ENCODE assay signal across 13 cellular contexts in genomic region chr16:48511071-48511540, GRCh38.
DNase-seq lines count a peak whose midpoint lies in the region; FAIRE-seq and TF ChIP-seq lines count a peak whose summit lies in the region.
"Had no signal": no experiment of that assay in that cellular context is flagged by ENCODE, and none has a peak within 500 bp of the region (broad histone marks: within the 10 kb centered on the region; RNA-seq: fewer than 3 reads in every experiment).

No MANE protein-coding gene starts in this region.

- no peak overlapping the region for H3K4me2 ChIP-seq in mesendoderm (ENCODE audit: low read length)
- H3K4me2 ChIP-seq: KMS-11 had no signal

- H3K27ac ChIP-seq in mesendoderm (ENCODE audit: low read depth, low read length) (no peak overlapping the region), suprapubic skin (peak overlapping the region; percentile 50)
- H3K27ac ChIP-seq: KMS-11, neutrophil had no signal

- no peaks in the 10 kb centered on the region for H3K36me3 Mint-ChIP-seq in activated naive CD4-positive, alpha-beta T cell treated with anti-CD3 and anti-CD28 coated beads, Interleukin-2, amount 10 ng/mL, durations not matched to agents 7 days and 5 days
- H3K36me3 Mint-ChIP-seq in type B pancreatic cell, result peaks cover 3% of the 10 kb centered on the region

- no peaks in the 10 kb centered on the region for H3K9me3 ChIP-seq in suprapubic skin
- H3K9me3 ChIP-seq: neutrophil had no signal

- H3K79me1 ChIP-seq in mesendoderm (ENCODE audit: low read length), result no peaks in the 10 kb centered on the region

- no peak overlapping the region for H3K9ac ChIP-seq in mesendoderm (ENCODE audit: low read length)
- H3K9ac ChIP-seq: KMS-11 had no signal

- no peak for TF ChIP-seq EP300 in suprapubic skin (IDR thresholded peaks at IDR 0.05)

- H2BK5ac ChIP-seq in mesendoderm (ENCODE audit: low read length), result no peak overlapping the region

- H3K4me3 ChIP-seq in choroid plexus epithelial cell (ENCODE audit: low read depth, low read length) (no peak overlapping the region), mesendoderm (ENCODE audit: low read length) (no peak overlapping the region), suprapubic skin (no peak overlapping the region)

- H3K4me1 Mint-ChIP-seq in activated naive CD4-positive, alpha-beta T cell treated with anti-CD3 and anti-CD28 coated beads, Interleukin-2, amount 10 ng/mL, durations not matched to agents 7 days and 5 days, result no peaks in the 10 kb centered on the region
- H3K4me1 Mint-ChIP-seq in type B pancreatic cell (ENCODE audit: unreplicated experiment), result peaks cover 7% of the 10 kb centered on the region
- H3K4me1 Mint-ChIP-seq: immature natural killer cell had no signal

- CTCF ChIA-PET in activated naive CD4-positive, alpha-beta T cell treated with anti-CD3 and anti-CD28 coated beads, Interleukin-2, amount 10 ng/mL, durations not matched to agents 7 days and 5 days (lab: Charles Lee), result interaction anchor here (0.5 kb wide), 1 partner anchor 12 kb away, joined by 4 read pairs; no protein-coding TSS in a partner anchor

- no CpG with 5 or more reads among the region's 8 CpGs for WGBS in mesendoderm (ENCODE audit: extremely low coverage, insufficient coverage, low lambda C conversion rate)
- 54% methylated on average over 8 of the region's 8 CpGs for WGBS in suprapubic skin

- H2AK5ac ChIP-seq in mesendoderm (ENCODE audit: low read length), result no peak overlapping the region

- TF ChIP-seq CTCF in choroid plexus epithelial cell (conservative IDR thresholded peaks at IDR 0.05; ENCODE audit: low read depth, low read length) (no peak), suprapubic skin (IDR thresholded peaks at IDR 0.05) (no peak), type B pancreatic cell (conservative IDR thresholded peaks at IDR 0.05) (no peak)

- peaks cover 8% of the 10 kb centered on the region for H3K27me3 Mint-ChIP-seq in activated naive CD4-positive, alpha-beta T cell treated with anti-CD3 and anti-CD28 coated beads, Interleukin-2, amount 10 ng/mL, durations not matched to agents 7 days and 5 days
- no peaks in the 10 kb centered on the region for H3K27me3 Mint-ChIP-seq in type B pancreatic cell

- no peak overlapping the region for H3K18ac ChIP-seq in mesendoderm (ENCODE audit: low read length)

- H3K23ac ChIP-seq in mesendoderm (ENCODE audit: low read length), result no peak overlapping the region

- H3K4me3 Mint-ChIP-seq in activated naive CD4-positive, alpha-beta T cell treated with anti-CD3 and anti-CD28 coated beads, Interleukin-2, amount 10 ng/mL, durations not matched to agents 7 days and 5 days, result no peak overlapping the region
- no peak overlapping the region for H3K4me3 Mint-ChIP-seq in type B pancreatic cell
- H3K4me3 Mint-ChIP-seq: endodermal cell, immature natural killer cell had no signal

- DNase-seq in activated naive CD4-positive, alpha-beta T cell treated with anti-CD3 and anti-CD28 coated beads, Interleukin-2, amount 10 ng/mL, durations not matched to agents 7 days and 5 days, result no peak
- no peak for DNase-seq in activated naive CD4-positive, alpha-beta T cell (lab: John Stamatoyannopoulos, UW)
- DNase-seq in choroid plexus epithelial cell (ENCODE audit: low read depth) (peak; percentile 56), mesendoderm (peak; percentile 77), suprapubic skin (ENCODE audit: low spot score in 2 of 2) (peak; percentile 51 to 78), RCC 7860 (ENCODE audit: low spot score) (no peak), type B pancreatic cell (ENCODE audit: extremely low spot score, unreplicated experiment) (no peak), activated T-cell treated with anti-CD3 and anti-CD28 coated beads for 4 hours (no peak)
- DNase-seq: endodermal cell, immature natural killer cell, NCI-H2029 treated with DMSO at 0.1 percent for 48 hours had no signal

- peaks cover 3% of the 10 kb centered on the region for H3K9me3 Mint-ChIP-seq in activated naive CD4-positive, alpha-beta T cell treated with anti-CD3 and anti-CD28 coated beads, Interleukin-2, amount 10 ng/mL, durations not matched to agents 7 days and 5 days
- peaks cover 3% of the 10 kb centered on the region for H3K9me3 Mint-ChIP-seq in type B pancreatic cell

- H3K27me3 ChIP-seq in mesendoderm (ENCODE audit: insufficient read depth, low read length, poor library complexity), result no peaks in the 10 kb centered on the region
- H3K27me3 ChIP-seq in suprapubic skin, result no peaks in the 10 kb centered on the region
- H3K27me3 ChIP-seq: neutrophil had no signal

- no peak overlapping the region for H3K4ac ChIP-seq in mesendoderm (ENCODE audit: low read depth, low read length)

- no peaks in the 10 kb centered on the region for H3K36me3 ChIP-seq in mesendoderm (ENCODE audit: control insufficient read depth, insufficient read depth, low read length)
- no peaks in the 10 kb centered on the region for H3K36me3 ChIP-seq in suprapubic skin
- H3K36me3 ChIP-seq: neutrophil had no signal

- no peaks in the 10 kb centered on the region for H3K79me2 ChIP-seq in mesendoderm (ENCODE audit: control insufficient read depth, insufficient read depth, low read length)

- no peak overlapping the region for H2BK120ac ChIP-seq in mesendoderm (ENCODE audit: low read depth, low read length)

- H3K4me1 ChIP-seq in mesendoderm (ENCODE audit: control insufficient read depth, low read depth, low read length) (no peaks in the 10 kb centered on the region), suprapubic skin (peaks cover 11% of the 10 kb centered on the region)

- no peak for FAIRE-seq in RCC 7860 (lab: Jason Lieb, UNC)

- no peak overlapping the region for H2BK15ac ChIP-seq in mesendoderm (replicated peaks; ENCODE audit: low read depth)

- H4K5ac ChIP-seq in mesendoderm (ENCODE audit: low read length), result no peak overlapping the region

- no peak for TF ChIP-seq POLR2A in suprapubic skin (IDR thresholded peaks at IDR 0.05)

- no peak overlapping the region for H4K8ac ChIP-seq in mesendoderm (ENCODE audit: low read depth, low read length)

- H3K27ac Mint-ChIP-seq in activated naive CD4-positive, alpha-beta T cell treated with anti-CD3 and anti-CD28 coated beads, Interleukin-2, amount 10 ng/mL, durations not matched to agents 7 days and 5 days, result peak overlapping the region; percentile 9
- H3K27ac Mint-ChIP-seq in type B pancreatic cell, result no peak overlapping the region
- H3K27ac Mint-ChIP-seq: endodermal cell had no signal

- no peak overlapping the region for H3K56ac ChIP-seq in mesendoderm (ENCODE audit: low read length)

Comparison
In these comparisons a context has a peak if more than half of its experiments do, and no peak if none do; other contexts are left out.
1. DNase-seq: peak in choroid plexus epithelial cell (single experiment), mesendoderm (single experiment) and suprapubic skin (2 of 2); none in activated naive CD4-positive, alpha-beta T cell treated with anti-CD3 and anti-CD28 coated beads, Interleukin-2, amount 10 ng/mL, durations not matched to agents 7 days and 5 days (single experiment), activated naive CD4-positive, alpha-beta T cell (0 of 4), RCC 7860 (single experiment), type B pancreatic cell (single experiment) and activated T-cell treated with anti-CD3 and anti-CD28 coated beads for 4 hours (single experiment).